In genomic region chr16:57591086-57591869, GRCh38 we compare ENCODE assay signal across 8 cellular contexts. TPM values are rescaled to one million over a fixed set of nuclear protein-coding genes. Genes with fewer than 3 reads are reported as not detected.
DNase-seq lines count a peak whose midpoint lies in the region; ATAC-seq and TF ChIP-seq lines count a peak whose summit lies in the region.

No MANE protein-coding gene starts in this region.

- DNase-seq in A673 (ENCODE audit: low spot score) (peak; percentile 84), GM13977 (ENCODE audit: low spot score) (peak; percentile 63), NCI-H2029 treated with DMSO at 0.1 percent for 48 hours (lab: John Stamatoyannopoulos, UW) (peak; percentile 13), UCSD-AML1 (lab: John Stamatoyannopoulos, UW; ENCODE audit: unreplicated experiment) (peak; percentile 82), breast epithelium (ENCODE audit: low spot score in 2 of 2) (peak; percentile 59 to 75), islet precursor cell (peak; percentile 92)
- DNase-seq in stimulated activated CD4-positive, alpha-beta T cell treated with anti-CD3 and anti-CD28 coated beads, Interleukin-15, amount 100 ng/mL, for 48 hours (ENCODE audit: low read depth in 2 of 2): peak; percentile 68 to 75

- H3K27ac ChIP-seq in A673 (ENCODE audit: low read depth, low read length, poor library complexity, severe bottlenecking) (no peak overlapping the region), breast epithelium (peak overlapping the region in 1 of 2 donors; percentile 63)

- ATAC-seq in HG02852 (IDR thresholded peaks at IDR 0.05; ENCODE audit: unreplicated experiment): peak; percentile 93

- TF ChIP-seq CTCF in A673 (conservative IDR thresholded peaks at IDR 0.05; ENCODE audit: low read depth, low read length) (peak; percentile 95), GM13977 (IDR thresholded peaks at IDR 0.05; ENCODE audit: extremely low read depth, insufficient read depth, missing control alignments) (peak; percentile 87), breast epithelium (IDR thresholded peaks at IDR 0.05) (peak; percentile 86 to 92 (median 91))

- H3K4me3 ChIP-seq in A673 (ENCODE audit: low read depth, low read length, poor library complexity, severe bottlenecking): no peak overlapping the region
- H3K4me3 ChIP-seq in breast epithelium: no peak overlapping the region

- no peaks in the 10 kb centered on the region for H3K27me3 ChIP-seq in A673 (replicated peaks; ENCODE audit: insufficient read depth, low read depth, low read length, poor library complexity)
- H3K27me3 ChIP-seq in breast epithelium: no peaks in the 10 kb centered on the region

- H3K9me3 ChIP-seq in A673 (ENCODE audit: low read depth, low read length, poor library complexity, severe bottlenecking): no peaks in the 10 kb centered on the region
- H3K9me3 ChIP-seq in breast epithelium: peaks cover 0 to 7% of the 10 kb centered on the region in 2 donors

- TF ChIP-seq POLR2A in breast epithelium (IDR thresholded peaks at IDR 0.05): no peak

- POLR2A ChIA-PET in A673 (lab: Charles Lee; ENCODE audit: low non-redundant PET): interaction anchor here (0.6 kb wide), 1 partner anchor 405 kb away, joined by 4 read pairs; the partner anchor contains the start of genes PSME3IP1 and RSPRY1

- H3K36me3 ChIP-seq in A673 (ENCODE audit: insufficient read depth, low read length, poor library complexity, severe bottlenecking) (no peaks in the 10 kb centered on the region), breast epithelium (no peaks in the 10 kb centered on the region)

- H3K4me1 ChIP-seq in A673 (ENCODE audit: insufficient read depth, low read length, poor library complexity, severe bottlenecking) (peaks cover 10% of the 10 kb centered on the region), breast epithelium (no peaks in the 10 kb centered on the region)

- CTCF ChIA-PET in A673 (lab: Charles Lee): interaction anchor here (0.5 to 2.3 kb wide), 8 partner anchors 15 to 538 kb away, joined by 3 to 6 read pairs (median 6); partner anchors contain the start of genes ADGRG1 and CFAP20

- BruUV-seq in A673 (replicated peaks; lab: Mats Ljungman, UMichigan): no TSS peak

- intact Hi-C loops in A673 (cut with micrococcal nuclease; ENCODE audit: unreplicated experiment): loop anchor here (1.0 to 10.0 kb wide), 4 partner anchors 58 to 411 kb away; partner anchors contain the start of genes USB1 and ZNF319
- intact Hi-C loops in breast epithelium (cut with DNase I; ENCODE audit: low total_unique reads): no loop called here

- in situ Hi-C loops in GM13977 (cut with MboI; ENCODE audit: low pct_unique_long_range_greater_than_20kb, low sequenced_read_pairs, unreplicated experiment): no loop called here

RNA-seq across cellular contexts. Expression of gene ADGRG1, which starts 37.2 kb away (rescaled TPM):
- 0.75 and 1.0 TPM in 2 replicates for total RNA-seq in A673 (2021)
- total RNA-seq in breast epithelium: 10 to 100 TPM in 2 of 3 donors, 1 to 10 TPM in 1; 9.4 to 54.1 (median 34.0) TPM

RNA-seq across cellular contexts. Expression of gene ADGRG5, which starts 48.8 kb away (rescaled TPM):
- not detected in 2 replicates for total RNA-seq in A673 (2021)
- total RNA-seq in breast epithelium: 1 to 10 TPM in 1 of 3 donors, under 1 TPM in 1, not detected in 1; 0.66 to 1.0 TPM

RNA-seq across cellular contexts. Expression of gene CCDC102A, which starts 54.9 kb away (rescaled TPM):
- total RNA-seq in A673 (2021) (10.1 and 10.3 TPM in 2 replicates), breast epithelium (10 to 100 TPM in 2 of 3 donors, 1 to 10 TPM in 1; 6.7 to 15.1 (median 12.1) TPM)

Comparison
In these comparisons a context has a peak if more than half of its experiments do, and no peak if none do; other contexts are left out.
1. DNase-seq: peak in every context shown above with its lines; median percentile 92 in islet precursor cell; 84 in A673; 82 in UCSD-AML1; 72 in stimulated activated CD4-positive, alpha-beta T cell treated with anti-CD3 and anti-CD28 coated beads, Interleukin-15, amount 100 ng/mL, for 48 hours; 67 in breast epithelium; 63 in GM13977; 13 in NCI-H2029 treated with DMSO at 0.1 percent for 48 hours.